33 cellular contexts compared by ENCODE assay signal in the genomic region with DNA sequence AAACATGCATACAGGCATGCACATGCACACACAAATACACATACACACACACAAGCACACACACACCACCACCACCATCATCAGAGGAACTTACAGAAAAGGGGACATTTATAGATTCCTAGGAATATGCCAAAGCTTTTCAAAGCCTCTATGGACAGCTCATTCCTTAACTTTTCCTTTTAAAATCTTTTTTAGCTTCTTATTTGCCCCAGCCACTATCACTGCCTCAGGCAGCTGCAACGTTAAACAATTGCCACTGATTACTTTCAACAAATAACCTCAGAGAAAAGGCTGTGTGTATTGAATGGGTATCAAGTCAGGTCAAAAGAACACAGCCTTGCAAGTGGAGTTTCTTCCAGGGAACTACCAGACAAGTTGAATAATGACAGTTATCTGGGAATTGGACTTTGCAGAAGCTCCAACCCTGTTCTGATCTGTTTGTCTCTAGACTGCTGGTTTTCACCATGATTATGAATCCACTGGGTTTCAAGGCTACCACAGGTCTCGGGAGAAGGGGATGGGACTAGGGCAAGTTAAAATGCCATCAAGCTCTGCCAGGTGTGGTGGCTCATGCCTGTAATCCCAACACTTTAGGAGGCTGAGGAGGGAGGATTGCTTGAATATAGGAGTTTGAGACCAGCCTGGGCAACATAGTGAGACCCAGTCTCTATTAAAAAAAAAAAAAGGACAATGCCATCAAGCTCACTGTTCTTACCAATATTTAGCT. TPM values are rescaled to one million over a fixed set of nuclear protein-coding genes. Genes with fewer than 3 reads are reported as not detected.
"Had no signal": no experiment of that assay in that cellular context is flagged by ENCODE, and none has a peak within 500 bp of the region (broad histone marks: within the 10 kb centered on the region; RNA-seq: fewer than 3 reads in every experiment).

No MANE protein-coding gene starts in this region.

- H3K27ac Mint-ChIP-seq: activated CD4-positive, alpha-beta memory T cell treated with anti-CD3 and anti-CD28 coated beads for 36 hours; activated CD4-positive, alpha-beta T cell treated with anti-CD3 and anti-CD28 coated beads for 36 hours; activated CD4-positive, alpha-beta T cell treated with anti-CD3 and anti-CD28 coated beads, Interleukin-2, amount 10 ng/mL, durations not matched to agents 24 days and 14 days; activated CD8-positive, alpha-beta T cell treated with anti-CD3 and anti-CD28 coated beads, Interleukin-2, amount 10 ng/mL, durations not matched to agents 7 days and 5 days; activated naive CD4-positive, alpha-beta T cell treated with anti-CD3 and anti-CD28 coated beads, Interleukin-2, amount 10 ng/mL, durations not matched to agents 7 days and 5 days; activated naive CD4-positive, alpha-beta T cell treated with anti-CD3 and anti-CD28 coated beads, Interleukin-2, amount 50 U/mL, for 72 hours; activated naive CD8-positive, alpha-beta T cell treated with anti-CD3 and anti-CD28 coated beads, Interleukin-2, amount 10 ng/mL, durations not matched to agents 7 days and 5 days; activated T-cell treated with anti-CD3 and anti-CD28 coated beads, Interleukin-2, amount 50 U/mL, for 24 hours; activated T-cell treated with anti-CD3 and anti-CD28 coated beads, Interleukin-2, amount 50 U/mL, for 72 hours; brain; T-helper 2 cell treated with Interferon-gamma antibody and Interleukin-4, amounts not matched to agents 5 μg/mL and 100 μg/mL, for 36 hours had no signal

- H3K4me3 Mint-ChIP-seq: activated CD4-positive, alpha-beta T cell treated with anti-CD3 and anti-CD28 coated beads for 36 hours; activated CD4-positive, alpha-beta T cell treated with anti-CD3 and anti-CD28 coated beads, Interleukin-2, amount 10 ng/mL, durations not matched to agents 24 days and 14 days; activated CD8-positive, alpha-beta T cell treated with anti-CD3 and anti-CD28 coated beads, Interleukin-2, amount 10 ng/mL, durations not matched to agents 7 days and 5 days; activated naive CD8-positive, alpha-beta T cell treated with anti-CD3 and anti-CD28 coated beads, Interleukin-2, amount 10 ng/mL, durations not matched to agents 7 days and 5 days; activated T-cell treated with anti-CD3 and anti-CD28 coated beads, Interleukin-2, amount 50 U/mL, for 24 hours; T-helper 2 cell treated with Interferon-gamma antibody and Interleukin-4, amounts not matched to agents 5 μg/mL and 100 μg/mL, for 36 hours had no signal

- H3K27ac ChIP-seq: ascending aorta, breast epithelium, cardiac muscle cell, colonic mucosa, esophagus muscularis mucosa, foreskin keratinocyte, gastrocnemius medialis had no signal

- H3K36me3 ChIP-seq: ascending aorta, breast epithelium, cardiac muscle cell, colonic mucosa, gastrocnemius medialis had no signal

- H3K9me3 ChIP-seq: ascending aorta, breast epithelium, colonic mucosa, esophagus muscularis mucosa, gastrocnemius medialis had no signal

- ATAC-seq: activated CD4-positive, alpha-beta T cell treated with anti-CD3 and anti-CD28 coated beads for 36 hours; activated CD8-positive, alpha-beta T cell treated with anti-CD3 and anti-CD28 coated beads, Interleukin-2, amount 10 ng/mL, durations not matched to agents 7 days and 5 days; activated naive CD4-positive, alpha-beta T cell treated with anti-CD3 and anti-CD28 coated beads, Interleukin-2, amount 50 U/mL, for 72 hours; activated T-cell treated with anti-CD3 and anti-CD28 coated beads, Interleukin-2, amount 50 U/mL, for 72 hours; foreskin keratinocyte; gastrocnemius medialis; T-helper 17 cell had no signal

- DNase-seq: activated CD4-positive, alpha-beta memory T cell treated with anti-CD3 and anti-CD28 coated beads for 36 hours; activated CD4-positive, alpha-beta T cell treated with anti-CD3 and anti-CD28 coated beads for 36 hours; activated CD4-positive, alpha-beta T cell treated with anti-CD3 and anti-CD28 coated beads, Interleukin-2, amount 10 ng/mL, durations not matched to agents 24 days and 14 days; activated CD4-positive, CD25-positive, alpha-beta regulatory T cell; activated CD4-positive, CD25-positive, alpha-beta regulatory T cell treated with anti-CD3 and anti-CD28 coated beads, Interleukin-2, amount 50 U/mL, for 72 hours; activated CD8-positive, alpha-beta T cell treated with anti-CD3 and anti-CD28 coated beads, Interleukin-2, amount 10 ng/mL, durations not matched to agents 7 days and 5 days; activated gamma-delta T cell; activated naive CD4-positive, alpha-beta T cell; activated naive CD4-positive, alpha-beta T cell treated with anti-CD3 and anti-CD28 coated beads, Interleukin-2, amount 10 ng/mL, durations not matched to agents 7 days and 5 days; activated naive CD8-positive, alpha-beta T cell treated with anti-CD3 and anti-CD28 coated beads, Interleukin-2, amount 10 ng/mL, durations not matched to agents 7 days and 5 days; activated T-cell treated with anti-CD3 and anti-CD28 coated beads for 4 hours; activated T-cell treated with anti-CD3 and anti-CD28 coated beads, Interleukin-2, amount 50 U/mL, for 24 hours; activated T-cell treated with anti-CD3 and anti-CD28 coated beads, Interleukin-2, amount 50 U/mL, for 72 hours; central memory CD4-positive, alpha-beta T cell; cerebellar nuclear complex; colonic mucosa; effector CD8-positive, alpha-beta T cell; erythroblast; foreskin keratinocyte; gastrocnemius medialis; glutamatergic neuron; heart left ventricle; SW 1271; T-helper 1 cell; T-helper 17 cell; T1000 had no signal

- H3K27me3 ChIP-seq: ascending aorta, breast epithelium, colonic mucosa, foreskin keratinocyte, gastrocnemius medialis, heart left ventricle had no signal

- H3K9me3 Mint-ChIP-seq: activated CD4-positive, alpha-beta T cell treated with anti-CD3 and anti-CD28 coated beads, Interleukin-2, amount 10 ng/mL, durations not matched to agents 24 days and 14 days; activated naive CD4-positive, alpha-beta T cell treated with anti-CD3 and anti-CD28 coated beads, Interleukin-2, amount 50 U/mL, for 72 hours; activated naive CD8-positive, alpha-beta T cell treated with anti-CD3 and anti-CD28 coated beads, Interleukin-2, amount 10 ng/mL, durations not matched to agents 7 days and 5 days; activated T-cell treated with anti-CD3 and anti-CD28 coated beads, Interleukin-2, amount 50 U/mL, for 24 hours; activated T-cell treated with anti-CD3 and anti-CD28 coated beads, Interleukin-2, amount 50 U/mL, for 72 hours had no signal

- H3K36me3 Mint-ChIP-seq: activated CD4-positive, alpha-beta memory T cell treated with anti-CD3 and anti-CD28 coated beads for 36 hours; activated naive CD8-positive, alpha-beta T cell treated with anti-CD3 and anti-CD28 coated beads, Interleukin-2, amount 10 ng/mL, durations not matched to agents 7 days and 5 days; brain had no signal

- H3K4me3 ChIP-seq: ascending aorta, breast epithelium, cardiac muscle cell, colonic mucosa, esophagus muscularis mucosa, gastrocnemius medialis, heart left ventricle had no signal

RNA-seq across cellular contexts. Expression of a gene that starts 21.9 kb away (rescaled TPM):
- total RNA-seq: activated CD4-positive, alpha-beta memory T cell treated with anti-CD3 and anti-CD28 coated beads for 36 hours; activated CD4-positive, alpha-beta T cell treated with anti-CD3 and anti-CD28 coated beads for 36 hours; activated CD4-positive, alpha-beta T cell treated with anti-CD3 and anti-CD28 coated beads, Interleukin-2, amount 10 ng/mL, durations not matched to agents 24 days and 14 days; activated CD8-positive, alpha-beta T cell treated with anti-CD3 and anti-CD28 coated beads, Interleukin-2, amount 10 ng/mL, durations not matched to agents 7 days and 5 days; activated naive CD4-positive, alpha-beta T cell treated with anti-CD3 and anti-CD28 coated beads, Interleukin-2, amount 50 U/mL, for 72 hours; activated naive CD8-positive, alpha-beta T cell treated with anti-CD3 and anti-CD28 coated beads, Interleukin-2, amount 10 ng/mL, durations not matched to agents 7 days and 5 days; activated T-cell treated with anti-CD3 and anti-CD28 coated beads, Interleukin-2, amount 50 U/mL, for 72 hours; ascending aorta; gastrocnemius medialis; T-helper 17 cell had no signal

RNA-seq across cellular contexts. Expression of a gene that starts 38.7 kb away (rescaled TPM):
- total RNA-seq: activated CD4-positive, alpha-beta memory T cell treated with anti-CD3 and anti-CD28 coated beads for 36 hours; activated CD4-positive, alpha-beta T cell treated with anti-CD3 and anti-CD28 coated beads for 36 hours; activated CD4-positive, alpha-beta T cell treated with anti-CD3 and anti-CD28 coated beads, Interleukin-2, amount 10 ng/mL, durations not matched to agents 24 days and 14 days; activated CD8-positive, alpha-beta T cell treated with anti-CD3 and anti-CD28 coated beads, Interleukin-2, amount 10 ng/mL, durations not matched to agents 7 days and 5 days; activated naive CD4-positive, alpha-beta T cell treated with anti-CD3 and anti-CD28 coated beads, Interleukin-2, amount 50 U/mL, for 72 hours; activated naive CD8-positive, alpha-beta T cell treated with anti-CD3 and anti-CD28 coated beads, Interleukin-2, amount 10 ng/mL, durations not matched to agents 7 days and 5 days; activated T-cell treated with anti-CD3 and anti-CD28 coated beads, Interleukin-2, amount 50 U/mL, for 72 hours; T-helper 17 cell had no signal
